Comparison of ENCODE assay signal across 16 cellular contexts in genomic region chr2:58701688-58702301, GRCh38.
A peak's percentile ranks its signal among the peaks of the same experiment; 100 is the strongest.
DNase-seq lines count a peak whose midpoint lies in the region; ATAC-seq, FAIRE-seq and TF ChIP-seq lines count a peak whose summit lies in the region.
"Had no signal": no experiment of that assay in that cellular context is flagged by ENCODE, and none has a peak within 500 bp of the region (broad histone marks: within the 10 kb centered on the region; RNA-seq: fewer than 3 reads in every experiment).

No MANE protein-coding gene starts in this region.

- H3K4me2 ChIP-seq in BLaER1 treated with 17β-estradiol and CSF1 and Interleukin-3, amounts not matched to agents 10 nM and 100 nM = peak overlapping the region in 7 of 11 experiments; percentile 5 to 33 (median 17); a peak in 7 of 22 replicates
- H3K4me2 ChIP-seq in astrocyte (ENCODE audit: low read length) = peak overlapping the region; percentile 29

- H3K36me3 ChIP-seq in BLaER1 treated with 17β-estradiol and CSF1 and Interleukin-3, amounts not matched to agents 10 nM and 100 nM = no peaks in the 10 kb centered on the region
- H3K36me3 ChIP-seq in astrocyte (ENCODE audit: insufficient read depth, low read length) = no peaks in the 10 kb centered on the region
- no peaks in the 10 kb centered on the region for H3K36me3 ChIP-seq in WERI-Rb-1
- H3K36me3 ChIP-seq: tibial artery had no signal

- H3K27ac Mint-ChIP-seq in astrocyte (ENCODE audit: unreplicated experiment) = peak overlapping the region; percentile 63
- H3K27ac Mint-ChIP-seq: activated B cell treated with CpG ODN at 0.5 μM for 24 hours; activated naive CD4-positive, alpha-beta T cell treated with anti-CD3 and anti-CD28 coated beads, Interleukin-2, amount 50 U/mL, for 72 hours; naive thymus-derived CD4-positive, alpha-beta T cell had no signal

- peaks cover 22% of the 10 kb centered on the region for H3K4me1 Mint-ChIP-seq in astrocyte (ENCODE audit: low read depth, unreplicated experiment)
- H3K4me1 Mint-ChIP-seq: activated B cell treated with CpG ODN at 0.5 μM for 24 hours had no signal

- DNase-seq in astrocyte (ENCODE audit: low read depth) = no peak
- DNase-seq in WERI-Rb-1 = no peak
- DNase-seq in NCI-H1105 treated with DMSO at 0.1 percent for 48 hours (lab: John Stamatoyannopoulos, UW) = no peak
- DNase-seq in hippocampal formation (lab: John Stamatoyannopoulos, UW) = no peak
- DNase-seq: activated B cell treated with CpG ODN at 0.5 μM for 24 hours; central memory CD4-positive, alpha-beta T cell; head of caudate nucleus; MM.1S; naive thymus-derived CD4-positive, alpha-beta T cell; NCI-H2171 treated with DMSO at 0.1 percent for 48 hours; tibial artery had no signal

- H3K79me2 ChIP-seq in astrocyte (ENCODE audit: insufficient read depth, low read length) = no peaks in the 10 kb centered on the region

- ATAC-seq in GM19043 (IDR thresholded peaks at IDR 0.05; ENCODE audit: low read depth, unreplicated experiment) = peak; percentile 61
- ATAC-seq in HG02981 (IDR thresholded peaks at IDR 0.05; ENCODE audit: unreplicated experiment) = peak; percentile 77
- ATAC-seq in GM21737 (IDR thresholded peaks at IDR 0.05; ENCODE audit: unreplicated experiment) = no peak
- ATAC-seq: activated naive CD4-positive, alpha-beta T cell treated with anti-CD3 and anti-CD28 coated beads, Interleukin-2, amount 50 U/mL, for 72 hours; naive thymus-derived CD4-positive, alpha-beta T cell had no signal

- no peaks in the 10 kb centered on the region for H3K27me3 Mint-ChIP-seq in astrocyte (ENCODE audit: low read depth, unreplicated experiment)

- H3K36me3 Mint-ChIP-seq in astrocyte (ENCODE audit: low read depth, unreplicated experiment) = no peaks in the 10 kb centered on the region
- H3K36me3 Mint-ChIP-seq: activated naive CD4-positive, alpha-beta T cell treated with anti-CD3 and anti-CD28 coated beads, Interleukin-2, amount 50 U/mL, for 72 hours; naive thymus-derived CD4-positive, alpha-beta T cell had no signal

- no peak for TF ChIP-seq CTCF in astrocyte (IDR thresholded peaks at IDR 0.05; ENCODE audit: insufficient read depth, low read depth, low read length)
- no peak for TF ChIP-seq CTCF in WERI-Rb-1 (IDR thresholded peaks at IDR 0.05; ENCODE audit: low read depth, low read length)

- no peak overlapping the region for H3K9ac ChIP-seq in BLaER1 treated with 17β-estradiol and CSF1 and Interleukin-3, amounts not matched to agents 10 nM and 100 nM
- H3K9ac ChIP-seq in astrocyte (ENCODE audit: low read length) = no peak overlapping the region

- no peak overlapping the region for H2AFZ ChIP-seq in astrocyte (ENCODE audit: low read depth, low read length)

- H3K27me3 ChIP-seq in BLaER1 treated with 17β-estradiol and CSF1 and Interleukin-3, amounts not matched to agents 10 nM and 100 nM = no peaks in the 10 kb centered on the region
- no peaks in the 10 kb centered on the region for H3K27me3 ChIP-seq in astrocyte (ENCODE audit: insufficient read depth, low read length)
- no peaks in the 10 kb centered on the region for H3K27me3 ChIP-seq in WERI-Rb-1 (ENCODE audit: insufficient read depth, low read depth, severe bottlenecking)
- H3K27me3 ChIP-seq: tibial artery had no signal

- no peak overlapping the region for H3K4me3 Mint-ChIP-seq in astrocyte (ENCODE audit: unreplicated experiment)
- H3K4me3 Mint-ChIP-seq: activated B cell treated with CpG ODN at 0.5 μM for 24 hours; naive thymus-derived CD4-positive, alpha-beta T cell had no signal

- no peaks in the 10 kb centered on the region for H3K9me3 ChIP-seq in BLaER1 treated with 17β-estradiol and CSF1 and Interleukin-3, amounts not matched to agents 10 nM and 100 nM (replicated peaks in 1 of 11)
- H3K9me3 ChIP-seq in astrocyte (ENCODE audit: insufficient read depth, low read depth, low read length) (no peaks in the 10 kb centered on the region), WERI-Rb-1 (ENCODE audit: severe bottlenecking) (no peaks in the 10 kb centered on the region)
- H3K9me3 ChIP-seq: tibial artery had no signal

- H3K4me3 ChIP-seq in BLaER1 treated with 17β-estradiol and CSF1 and Interleukin-3, amounts not matched to agents 10 nM and 100 nM = no peak overlapping the region
- H3K4me3 ChIP-seq in astrocyte (ENCODE audit: insufficient read depth, low read depth, low read length) (no peak overlapping the region), WERI-Rb-1 (ENCODE audit: low read depth, low read length) (no peak overlapping the region)
- H3K4me3 ChIP-seq: tibial artery had no signal

- no peaks in the 10 kb centered on the region for H4K20me1 ChIP-seq in BLaER1 treated with 17β-estradiol and CSF1 and Interleukin-3, amounts not matched to agents 10 nM and 100 nM
- H4K20me1 ChIP-seq in astrocyte (ENCODE audit: insufficient read depth, low read length) = no peaks in the 10 kb centered on the region

- no peaks in the 10 kb centered on the region for H3K9me3 Mint-ChIP-seq in astrocyte (ENCODE audit: unreplicated experiment)
- H3K9me3 Mint-ChIP-seq: activated B cell treated with CpG ODN at 0.5 μM for 24 hours; activated naive CD4-positive, alpha-beta T cell treated with anti-CD3 and anti-CD28 coated beads, Interleukin-2, amount 50 U/mL, for 72 hours had no signal

- no peak overlapping the region for H3K27ac ChIP-seq in BLaER1 treated with 17β-estradiol and CSF1 and Interleukin-3, amounts not matched to agents 10 nM and 100 nM
- H3K27ac ChIP-seq in astrocyte (ENCODE audit: low read depth, low read length) (peak overlapping the region; percentile 29), WERI-Rb-1 (no peak overlapping the region)
- H3K27ac ChIP-seq: tibial artery had no signal

- FAIRE-seq in astrocyte (lab: Jason Lieb, UNC) = no peak

- H3K4me1 ChIP-seq in BLaER1 treated with 17β-estradiol and CSF1 and Interleukin-3, amounts not matched to agents 10 nM and 100 nM = peaks cover 0 to 32% (median 8%) of the 10 kb centered on the region in 10 experiments; a peak in 11 of 20 replicates
- H3K4me1 ChIP-seq in astrocyte (ENCODE audit: insufficient read depth, low read length) = peaks cover 10% of the 10 kb centered on the region
- H3K4me1 ChIP-seq: tibial artery had no signal
